Comparison of ENCODE assay signal across 8 cellular contexts in genomic region chr16:30901201-30902069, GRCh38. TPM values are rescaled to one million over a fixed set of nuclear protein-coding genes. Genes with fewer than 3 reads are reported as not detected.
DNase-seq lines count a peak whose midpoint lies in the region; ATAC-seq lines count a peak whose summit lies in the region.

No MANE protein-coding gene starts in this region.

- peak overlapping the region; percentile 71 to 84 for H3K27ac Mint-ChIP-seq in natural killer cell treated with Interleukin-12 subunit alpha and Interleukin-12 subunit beta and Interleukin-15 and Interleukin-18, amount 100 ng/mL, for 72 hours

- peaks cover 52% of the 10 kb centered on the region for H3K4me1 ChIP-seq in BLaER1

- peak; percentile 35 for DNase-seq in LHCN-M2 (ENCODE audit: low read depth)
- DNase-seq in cerebellar cortex (ENCODE audit: low spot score), result peak; percentile 20
- no peak for DNase-seq in natural killer cell treated with Interleukin-12 subunit alpha and Interleukin-12 subunit beta and Interleukin-15 and Interleukin-18, amount 100 ng/mL, for 72 hours (ENCODE audit: low spot score)
- no peak for DNase-seq in NCI-H1105 (lab: John Stamatoyannopoulos, UW)
- no peak for DNase-seq in LoVo (ENCODE audit: low spot score)
- DNase-seq in medulla oblongata (ENCODE audit: extremely low spot score), result no peak

- peak overlapping the region; percentile 94 for H3K9ac ChIP-seq in BLaER1

- H3K36me3 Mint-ChIP-seq in natural killer cell treated with Interleukin-12 subunit alpha and Interleukin-12 subunit beta and Interleukin-15 and Interleukin-18, amount 100 ng/mL, for 72 hours, result peaks cover 5% of the 10 kb centered on the region

- peak overlapping the region; percentile 74 for H3K4me3 Mint-ChIP-seq in natural killer cell treated with Interleukin-12 subunit alpha and Interleukin-12 subunit beta and Interleukin-15 and Interleukin-18, amount 100 ng/mL, for 72 hours

- no peaks in the 10 kb centered on the region for H4K20me1 ChIP-seq in BLaER1

- H3K9me3 Mint-ChIP-seq in natural killer cell treated with Interleukin-12 subunit alpha and Interleukin-12 subunit beta and Interleukin-15 and Interleukin-18, amount 100 ng/mL, for 72 hours, result peaks cover 3% of the 10 kb centered on the region

- H3K4me1 Mint-ChIP-seq in natural killer cell treated with Interleukin-12 subunit alpha and Interleukin-12 subunit beta and Interleukin-15 and Interleukin-18, amount 100 ng/mL, for 72 hours (ENCODE audit: low read depth in 2 of 2), result peaks cover 25 to 34% of the 10 kb centered on the region in 2 donors

- H3K4me3 ChIP-seq in BLaER1, result peak overlapping the region; percentile 77

- no peaks in the 10 kb centered on the region for H3K9me3 ChIP-seq in BLaER1

- H3K36me3 ChIP-seq in BLaER1, result no peaks in the 10 kb centered on the region

- ATAC-seq in natural killer cell treated with Interleukin-12 subunit alpha and Interleukin-12 subunit beta and Interleukin-15 and Interleukin-18, amount 100 ng/mL, for 72 hours, result no peak
- ATAC-seq in GM19035 (IDR thresholded peaks at IDR 0.05; ENCODE audit: unreplicated experiment), result no peak

- H3K27ac ChIP-seq in BLaER1, result peak overlapping the region; percentile 98

- no peaks in the 10 kb centered on the region for H3K27me3 ChIP-seq in BLaER1

- H3K4me2 ChIP-seq in BLaER1, result peak overlapping the region; percentile 88

- H3K27me3 Mint-ChIP-seq in natural killer cell treated with Interleukin-12 subunit alpha and Interleukin-12 subunit beta and Interleukin-15 and Interleukin-18, amount 100 ng/mL, for 72 hours, result no peaks in the 10 kb centered on the region

RNA-seq across cellular contexts. Expression of gene CTF1, which starts 5.0 kb away (rescaled TPM):
- 2.5 and 4.1 TPM in 2 replicates for total RNA-seq in LHCN-M2 (2014; rRNA removed)
- 13.3 TPM for polyA plus RNA-seq in LHCN-M2 (2012)
- under 1 TPM; 0.17 to 0.36 TPM for total RNA-seq in natural killer cell treated with Interleukin-12 subunit alpha and Interleukin-12 subunit beta and Interleukin-15 and Interleukin-18, amount 100 ng/mL, for 72 hours

RNA-seq across cellular contexts. Expression of gene BCL7C, which starts 7.6 kb away (rescaled TPM):
- 71.5 and 74.5 TPM in 2 replicates for total RNA-seq in LHCN-M2 (2014; rRNA removed)
- polyA plus RNA-seq in LHCN-M2 (2012), result 57.9 TPM
- 10 to 100 TPM; 35.3 to 65.0 TPM for total RNA-seq in natural killer cell treated with Interleukin-12 subunit alpha and Interleukin-12 subunit beta and Interleukin-15 and Interleukin-18, amount 100 ng/mL, for 72 hours

RNA-seq across cellular contexts. Expression of gene FBXL19, which starts 21.9 kb away (rescaled TPM):
- 28.6 and 33.2 TPM in 2 replicates for total RNA-seq in LHCN-M2 (2014; rRNA removed)
- polyA plus RNA-seq in LHCN-M2 (2012), result 13.8 TPM
- total RNA-seq in natural killer cell treated with Interleukin-12 subunit alpha and Interleukin-12 subunit beta and Interleukin-15 and Interleukin-18, amount 100 ng/mL, for 72 hours, result 10 to 100 TPM; 22.8 to 42.0 TPM

RNA-seq across cellular contexts. Expression of gene ORAI3, which starts 47.4 kb away (rescaled TPM):
- 62.5 and 73.6 TPM in 2 replicates for total RNA-seq in LHCN-M2 (2014; rRNA removed)
- 27.1 TPM for polyA plus RNA-seq in LHCN-M2 (2012)
- total RNA-seq in natural killer cell treated with Interleukin-12 subunit alpha and Interleukin-12 subunit beta and Interleukin-15 and Interleukin-18, amount 100 ng/mL, for 72 hours, result 10 to 100 TPM in 1 of 2 donors, 1 to 10 TPM in 1; 7.4 to 16.8 TPM

RNA-seq across cellular contexts. Expression of gene SETD1A, which starts 56.1 kb away (rescaled TPM):
- 2.4 and 3.4 TPM in 2 replicates for total RNA-seq in LHCN-M2 (2014; rRNA removed)
- 8.3 TPM for polyA plus RNA-seq in LHCN-M2 (2012)
- total RNA-seq in natural killer cell treated with Interleukin-12 subunit alpha and Interleukin-12 subunit beta and Interleukin-15 and Interleukin-18, amount 100 ng/mL, for 72 hours, result 10 to 100 TPM; 27.5 to 40.0 TPM

Comparison
In these comparisons a context has a peak if more than half of its experiments do, and no peak if none do; other contexts are left out.
1. DNase-seq: peak in LHCN-M2 (single experiment) and cerebellar cortex (single experiment); none in natural killer cell treated with Interleukin-12 subunit alpha and Interleukin-12 subunit beta and Interleukin-15 and Interleukin-18, amount 100 ng/mL, for 72 hours (single experiment), NCI-H1105 (single experiment), LoVo (single experiment) and medulla oblongata (single experiment).